Comparison of ENCODE assay signal across 8 cellular contexts in genomic region chr4:140374130-140374477, GRCh38. TPM values are rescaled to one million over a fixed set of nuclear protein-coding genes. Genes with fewer than 3 reads are reported as not detected.
A peak's percentile ranks its signal among the peaks of the same experiment; 100 is the strongest.
DNase-seq lines count a peak whose midpoint lies in the region; ATAC-seq, FAIRE-seq and TF ChIP-seq lines count a peak whose summit lies in the region.

No MANE protein-coding gene starts in this region.

- H3K4me1 ChIP-seq in astrocyte (ENCODE audit: insufficient read depth, low read length): peaks cover 15% of the 10 kb centered on the region
- peaks cover 7 to 31% (median 19%) of the 10 kb centered on the region in 4 donors for H3K4me1 ChIP-seq in transverse colon

- TF ChIP-seq EP300 in transverse colon (IDR thresholded peaks at IDR 0.05; ENCODE audit: low read depth): no peak

- peaks cover 2% of the 10 kb centered on the region for H3K36me3 Mint-ChIP-seq in activated CD8-positive, alpha-beta T cell treated with anti-CD3 and anti-CD28 coated beads for 36 hours (ENCODE audit: low read depth)
- no peaks in the 10 kb centered on the region for H3K36me3 Mint-ChIP-seq in activated CD8-positive, alpha-beta T cell treated with anti-CD3 and anti-CD28 coated beads, Interleukin-2, amount 10 ng/mL, durations not matched to agents 7 days and 5 days (ENCODE audit: low read depth)
- H3K36me3 Mint-ChIP-seq in astrocyte (ENCODE audit: low read depth, unreplicated experiment): no peaks in the 10 kb centered on the region

- H2AFZ ChIP-seq in astrocyte (ENCODE audit: low read depth, low read length): peak overlapping the region; percentile 83

- peak overlapping the region; percentile 94 for H3K4me2 ChIP-seq in astrocyte (ENCODE audit: low read length)

- H4K20me1 ChIP-seq in astrocyte (ENCODE audit: insufficient read depth, low read length): peaks cover 29% of the 10 kb centered on the region

- CTCF ChIA-PET in activated CD8-positive, alpha-beta T cell treated with anti-CD3 and anti-CD28 coated beads for 36 hours (lab: Charles Lee): interaction anchor here (1.0 to 6.2 kb wide), 7 partner anchors 10 to 716 kb away, joined by 3 to 64 read pairs (median 8); partner anchors contain the start of genes CLGN and ELMOD2
- CTCF ChIA-PET in activated CD8-positive, alpha-beta T cell treated with anti-CD3 and anti-CD28 coated beads, Interleukin-2, amount 10 ng/mL, durations not matched to agents 7 days and 5 days (lab: Charles Lee): interaction anchor here (1.3 to 6.2 kb wide), 8 partner anchors 9 to 474 kb away, joined by 3 to 107 read pairs (median 5); partner anchors contain the start of genes CLGN and ELMOD2

- no peak for DNase-seq in activated CD8-positive, alpha-beta T cell treated with anti-CD3 and anti-CD28 coated beads for 36 hours
- no peak for DNase-seq in activated CD8-positive, alpha-beta T cell treated with anti-CD3 and anti-CD28 coated beads, Interleukin-2, amount 10 ng/mL, durations not matched to agents 7 days and 5 days
- no peak for DNase-seq in astrocyte (ENCODE audit: low read depth)
- peak; percentile 29 for DNase-seq in kidney tubule cell (ENCODE audit: low spot score)
- DNase-seq in transverse colon: no peak
- DNase-seq in pons (ENCODE audit: low spot score): no peak
- no peak for DNase-seq in germinal center (ENCODE audit: low spot score)
- no peak for DNase-seq in occipital lobe (lab: John Stamatoyannopoulos, UW)

- no peak for ATAC-seq in activated CD8-positive, alpha-beta T cell treated with anti-CD3 and anti-CD28 coated beads for 36 hours
- no peak for ATAC-seq in activated CD8-positive, alpha-beta T cell treated with anti-CD3 and anti-CD28 coated beads, Interleukin-2, amount 10 ng/mL, durations not matched to agents 7 days and 5 days

- in situ Hi-C loops in transverse colon (cut with MboI; ENCODE audit: low pct_ligation_motif_present in 1 of 4, low pct_unique_long_range_greater_than_20kb in 1 of 4, low sequenced_read_pairs in 3 of 4): loop anchor here in 2 of 4 donors (25.0 kb wide), 1 partner anchor 488 kb away; no protein-coding TSS in a partner anchor

- no peaks in the 10 kb centered on the region for H3K9me3 ChIP-seq in astrocyte (ENCODE audit: insufficient read depth, low read depth, low read length)
- no peaks in the 10 kb centered on the region for H3K9me3 ChIP-seq in transverse colon

- H3K27me3 ChIP-seq in astrocyte (ENCODE audit: insufficient read depth, low read length): no peaks in the 10 kb centered on the region
- H3K27me3 ChIP-seq in transverse colon: no peaks in the 10 kb centered on the region

- no peak for TF ChIP-seq POLR2A in transverse colon (IDR thresholded peaks at IDR 0.05)

- H3K4me3 Mint-ChIP-seq in activated CD8-positive, alpha-beta T cell treated with anti-CD3 and anti-CD28 coated beads for 36 hours: no peak overlapping the region
- H3K4me3 Mint-ChIP-seq in activated CD8-positive, alpha-beta T cell treated with anti-CD3 and anti-CD28 coated beads, Interleukin-2, amount 10 ng/mL, durations not matched to agents 7 days and 5 days: no peak overlapping the region
- H3K4me3 Mint-ChIP-seq in astrocyte (ENCODE audit: unreplicated experiment): no peak overlapping the region

- H3K4me3 ChIP-seq in astrocyte (ENCODE audit: insufficient read depth, low read depth, low read length) (peak overlapping the region; percentile 90), transverse colon (peak overlapping the region; percentile 69 to 96 (median 86))

- H3K27me3 Mint-ChIP-seq in activated CD8-positive, alpha-beta T cell treated with anti-CD3 and anti-CD28 coated beads for 36 hours: no peaks in the 10 kb centered on the region
- no peaks in the 10 kb centered on the region for H3K27me3 Mint-ChIP-seq in activated CD8-positive, alpha-beta T cell treated with anti-CD3 and anti-CD28 coated beads, Interleukin-2, amount 10 ng/mL, durations not matched to agents 7 days and 5 days (ENCODE audit: low read depth)
- H3K27me3 Mint-ChIP-seq in astrocyte (ENCODE audit: low read depth, unreplicated experiment): no peaks in the 10 kb centered on the region

- H3K27ac ChIP-seq in astrocyte (ENCODE audit: low read depth, low read length) (peak overlapping the region; percentile 84), transverse colon (peak overlapping the region; percentile 96 to 98 (median 97))

- H3K9ac ChIP-seq in astrocyte (ENCODE audit: low read length): peak overlapping the region; percentile 93

- WGBS in transverse colon (ENCODE audit: low coverage in 1 of 2), 2 donors: 9% methylated on average over 8 of the region's 8 CpGs; no CpG with 5 or more reads in 1 of the 2 donors

- peaks cover 39% of the 10 kb centered on the region for H3K4me1 Mint-ChIP-seq in activated CD8-positive, alpha-beta T cell treated with anti-CD3 and anti-CD28 coated beads for 36 hours (ENCODE audit: low read depth)
- H3K4me1 Mint-ChIP-seq in activated CD8-positive, alpha-beta T cell treated with anti-CD3 and anti-CD28 coated beads, Interleukin-2, amount 10 ng/mL, durations not matched to agents 7 days and 5 days (ENCODE audit: low read depth): peaks cover 13% of the 10 kb centered on the region
- H3K4me1 Mint-ChIP-seq in astrocyte (ENCODE audit: low read depth, unreplicated experiment): peaks cover 13% of the 10 kb centered on the region

- no peaks in the 10 kb centered on the region for H3K9me3 Mint-ChIP-seq in activated CD8-positive, alpha-beta T cell treated with anti-CD3 and anti-CD28 coated beads for 36 hours
- H3K9me3 Mint-ChIP-seq in activated CD8-positive, alpha-beta T cell treated with anti-CD3 and anti-CD28 coated beads, Interleukin-2, amount 10 ng/mL, durations not matched to agents 7 days and 5 days (ENCODE audit: insufficient read depth): no peaks in the 10 kb centered on the region
- H3K9me3 Mint-ChIP-seq in astrocyte (ENCODE audit: unreplicated experiment): no peaks in the 10 kb centered on the region

- intact Hi-C loops in activated CD8-positive, alpha-beta T cell treated with anti-CD3 and anti-CD28 coated beads for 36 hours (cut with micrococcal nuclease): no loop called here
- intact Hi-C loops in transverse colon (cut with DNase I; ENCODE audit: low total_unique reads): no loop called here

- H3K79me2 ChIP-seq in astrocyte (ENCODE audit: insufficient read depth, low read length): peaks cover 56% of the 10 kb centered on the region

- H3K27ac Mint-ChIP-seq in activated CD8-positive, alpha-beta T cell treated with anti-CD3 and anti-CD28 coated beads for 36 hours: peak overlapping the region; percentile 67
- no peak overlapping the region for H3K27ac Mint-ChIP-seq in activated CD8-positive, alpha-beta T cell treated with anti-CD3 and anti-CD28 coated beads, Interleukin-2, amount 10 ng/mL, durations not matched to agents 7 days and 5 days
- peak overlapping the region; percentile 85 for H3K27ac Mint-ChIP-seq in astrocyte (ENCODE audit: unreplicated experiment)

- POLR2A ChIA-PET in activated CD8-positive, alpha-beta T cell treated with anti-CD3 and anti-CD28 coated beads for 36 hours (lab: Charles Lee): interaction anchor here (2.1 kb wide), 1 partner anchor 10 kb away, joined by 6 read pairs; no protein-coding TSS in a partner anchor
- POLR2A ChIA-PET in activated CD8-positive, alpha-beta T cell treated with anti-CD3 and anti-CD28 coated beads, Interleukin-2, amount 10 ng/mL, durations not matched to agents 7 days and 5 days (lab: Charles Lee): interaction anchor here (0.9 to 1.2 kb wide), 3 partner anchors 11 to 708 kb away, joined by 4 to 5 read pairs (median 4); no protein-coding TSS in a partner anchor

- no peak for TF ChIP-seq CTCF in activated CD8-positive, alpha-beta T cell treated with anti-CD3 and anti-CD28 coated beads for 36 hours (IDR thresholded peaks at IDR 0.05)
- no peak for TF ChIP-seq CTCF in astrocyte (IDR thresholded peaks at IDR 0.05; ENCODE audit: insufficient read depth, low read depth, low read length)
- no peak for TF ChIP-seq CTCF in transverse colon (IDR thresholded peaks at IDR 0.05)

- FAIRE-seq in astrocyte (lab: Jason Lieb, UNC): no peak

- H3K36me3 ChIP-seq in astrocyte (ENCODE audit: insufficient read depth, low read length): no peaks in the 10 kb centered on the region
- H3K36me3 ChIP-seq in transverse colon: no peaks in the 10 kb centered on the region

RNA-seq across cellular contexts. Expression of gene SCOC, which starts 0.7 kb away (rescaled TPM):
- total RNA-seq in activated CD8-positive, alpha-beta T cell treated with anti-CD3 and anti-CD28 coated beads for 36 hours: 10 to 100 TPM; 44.6 to 44.7 TPM
- 10 to 100 TPM; 22.7 to 24.9 TPM for total RNA-seq in activated CD8-positive, alpha-beta T cell treated with anti-CD3 and anti-CD28 coated beads, Interleukin-2, amount 10 ng/mL, durations not matched to agents 7 days and 5 days
- total RNA-seq in astrocyte (59.1 and 60.8 TPM in 2 replicates), transverse colon (10 to 100 TPM in 3 of 4 donors, 1 to 10 TPM in 1; 7.2 to 43.4 (median 25.7) TPM), occipital lobe (104 TPM)

RNA-seq across cellular contexts. Expression of gene CLGN, which starts 53.3 kb away (rescaled TPM):
- under 1 TPM; 0.23 to 0.31 TPM for total RNA-seq in activated CD8-positive, alpha-beta T cell treated with anti-CD3 and anti-CD28 coated beads for 36 hours
- total RNA-seq in activated CD8-positive, alpha-beta T cell treated with anti-CD3 and anti-CD28 coated beads, Interleukin-2, amount 10 ng/mL, durations not matched to agents 7 days and 5 days: under 1 TPM; 0.11 to 0.13 TPM
- 1.1 and 1.6 TPM in 2 replicates for total RNA-seq in astrocyte
- 1 to 10 TPM in 3 of 4 donors, not detected in 1; 1.5 to 2.4 (median 1.5) TPM for total RNA-seq in transverse colon
- total RNA-seq in occipital lobe: 3.4 TPM
